In genomic region chr13:91470084-91470621, GRCh38 we compare ENCODE assay signal across 3 cellular contexts.
"Had no signal": no experiment of that assay in that cellular context is flagged by ENCODE, and none has a peak within 500 bp of the region (broad histone marks: within the 10 kb centered on the region; RNA-seq: fewer than 3 reads in every experiment).

No MANE protein-coding gene starts in this region.

- ATAC-seq: GM12878 had no signal

- H3K4me3 ChIP-seq: GM12878 had no signal

- DNase-seq: GDM1, GF-D8 had no signal
